Comparison of ENCODE assay signal across 1 cellular context in the genomic region with DNA sequence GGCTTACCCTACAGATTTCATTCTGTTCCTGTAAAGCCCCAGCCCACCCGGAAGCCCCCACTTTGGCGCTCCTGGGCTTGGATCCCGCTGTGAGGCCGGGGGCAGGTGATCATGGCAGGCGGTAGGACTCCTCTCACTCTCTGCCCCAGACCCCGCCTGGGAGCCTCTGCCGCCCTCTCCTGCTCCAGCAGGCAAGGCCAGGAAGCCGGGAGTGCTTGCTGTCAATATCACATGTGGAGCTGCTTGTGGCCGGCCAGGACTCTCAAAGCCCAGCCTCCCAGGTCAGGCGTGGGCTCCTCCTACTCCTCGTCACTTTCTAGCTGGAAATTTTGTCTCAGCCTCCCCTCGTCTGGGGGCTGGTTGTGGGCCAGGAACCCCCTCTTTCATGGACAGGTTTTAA.
TF ChIP-seq lines count a peak whose summit lies in the region.

No MANE protein-coding gene starts in this region.

TF ChIP-seq in GM23338, 12 proteins besides CTCF, POLR2A, EP300 and RAD21 (continued from another document):
- TF ChIP-seq, protein P1, sequence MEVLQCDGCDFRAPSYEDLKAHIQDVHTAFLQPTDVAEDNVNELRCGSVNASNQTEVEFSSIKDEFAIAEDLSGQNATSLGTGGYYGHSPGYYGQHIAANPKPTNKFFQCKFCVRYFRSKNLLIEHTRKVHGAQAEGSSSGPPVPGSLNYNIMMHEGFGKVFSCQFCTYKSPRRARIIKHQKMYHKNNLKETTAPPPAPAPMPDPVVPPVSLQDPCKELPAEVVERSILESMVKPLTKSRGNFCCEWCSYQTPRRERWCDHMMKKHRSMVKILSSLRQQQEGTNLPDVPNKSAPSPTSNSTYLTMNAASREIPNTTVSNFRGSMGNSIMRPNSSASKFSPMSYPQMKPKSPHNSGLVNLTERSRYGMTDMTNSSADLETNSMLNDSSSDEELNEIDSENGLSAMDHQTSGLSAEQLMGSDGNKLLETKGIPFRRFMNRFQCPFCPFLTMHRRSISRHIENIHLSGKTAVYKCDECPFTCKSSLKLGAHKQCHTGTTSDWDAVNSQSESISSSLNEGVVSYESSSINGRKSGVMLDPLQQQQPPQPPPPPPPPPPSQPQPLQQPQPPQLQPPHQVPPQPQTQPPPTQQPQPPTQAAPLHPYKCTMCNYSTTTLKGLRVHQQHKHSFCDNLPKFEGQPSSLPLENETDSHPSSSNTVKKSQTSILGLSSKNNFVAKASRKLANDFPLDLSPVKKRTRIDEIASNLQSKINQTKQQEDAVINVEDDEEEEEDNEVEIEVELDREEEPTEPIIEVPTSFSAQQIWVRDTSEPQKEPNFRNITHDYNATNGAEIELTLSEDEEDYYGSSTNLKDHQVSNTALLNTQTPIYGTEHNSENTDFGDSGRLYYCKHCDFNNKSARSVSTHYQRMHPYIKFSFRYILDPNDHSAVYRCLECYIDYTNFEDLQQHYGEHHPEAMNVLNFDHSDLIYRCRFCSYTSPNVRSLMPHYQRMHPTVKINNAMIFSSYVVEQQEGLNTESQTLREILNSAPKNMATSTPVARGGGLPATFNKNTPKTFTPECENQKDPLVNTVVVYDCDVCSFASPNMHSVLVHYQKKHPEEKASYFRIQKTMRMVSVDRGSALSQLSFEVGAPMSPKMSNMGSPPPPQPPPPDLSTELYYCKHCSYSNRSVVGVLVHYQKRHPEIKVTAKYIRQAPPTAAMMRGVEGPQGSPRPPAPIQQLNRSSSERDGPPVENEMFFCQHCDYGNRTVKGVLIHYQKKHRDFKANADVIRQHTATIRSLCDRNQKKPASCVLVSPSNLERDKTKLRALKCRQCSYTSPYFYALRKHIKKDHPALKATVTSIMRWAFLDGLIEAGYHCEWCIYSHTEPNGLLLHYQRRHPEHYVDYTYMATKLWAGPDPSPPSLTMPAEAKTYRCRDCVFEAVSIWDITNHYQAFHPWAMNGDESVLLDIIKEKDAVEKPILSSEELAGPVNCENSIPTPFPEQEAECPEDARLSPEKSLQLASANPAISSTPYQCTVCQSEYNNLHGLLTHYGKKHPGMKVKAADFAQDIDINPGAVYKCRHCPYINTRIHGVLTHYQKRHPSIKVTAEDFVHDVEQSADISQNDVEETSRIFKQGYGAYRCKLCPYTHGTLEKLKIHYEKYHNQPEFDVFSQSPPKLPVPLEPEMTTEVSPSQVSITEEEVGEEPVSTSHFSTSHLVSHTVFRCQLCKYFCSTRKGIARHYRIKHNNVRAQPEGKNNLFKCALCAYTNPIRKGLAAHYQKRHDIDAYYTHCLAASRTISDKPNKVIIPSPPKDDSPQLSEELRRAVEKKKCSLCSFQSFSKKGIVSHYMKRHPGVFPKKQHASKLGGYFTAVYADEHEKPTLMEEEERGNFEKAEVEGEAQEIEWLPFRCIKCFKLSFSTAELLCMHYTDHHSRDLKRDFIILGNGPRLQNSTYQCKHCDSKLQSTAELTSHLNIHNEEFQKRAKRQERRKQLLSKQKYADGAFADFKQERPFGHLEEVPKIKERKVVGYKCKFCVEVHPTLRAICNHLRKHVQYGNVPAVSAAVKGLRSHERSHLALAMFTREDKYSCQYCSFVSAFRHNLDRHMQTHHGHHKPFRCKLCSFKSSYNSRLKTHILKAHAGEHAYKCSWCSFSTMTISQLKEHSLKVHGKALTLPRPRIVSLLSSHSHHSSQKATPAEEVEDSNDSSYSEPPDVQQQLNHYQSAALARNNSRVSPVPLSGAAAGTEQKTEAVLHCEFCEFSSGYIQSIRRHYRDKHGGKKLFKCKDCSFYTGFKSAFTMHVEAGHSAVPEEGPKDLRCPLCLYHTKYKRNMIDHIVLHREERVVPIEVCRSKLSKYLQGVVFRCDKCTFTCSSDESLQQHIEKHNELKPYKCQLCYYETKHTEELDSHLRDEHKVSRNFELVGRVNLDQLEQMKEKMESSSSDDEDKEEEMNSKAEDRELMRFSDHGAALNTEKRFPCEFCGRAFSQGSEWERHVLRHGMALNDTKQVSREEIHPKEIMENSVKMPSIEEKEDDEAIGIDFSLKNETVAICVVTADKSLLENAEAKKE (CRISPR knock-in tag; IDR thresholded peaks at IDR 0.05): no peak
- no peak for TF ChIP-seq ZNF331 (CRISPR knock-in tag; IDR thresholded peaks at IDR 0.05; ENCODE audit: low read depth)
- TF ChIP-seq, protein P2, sequence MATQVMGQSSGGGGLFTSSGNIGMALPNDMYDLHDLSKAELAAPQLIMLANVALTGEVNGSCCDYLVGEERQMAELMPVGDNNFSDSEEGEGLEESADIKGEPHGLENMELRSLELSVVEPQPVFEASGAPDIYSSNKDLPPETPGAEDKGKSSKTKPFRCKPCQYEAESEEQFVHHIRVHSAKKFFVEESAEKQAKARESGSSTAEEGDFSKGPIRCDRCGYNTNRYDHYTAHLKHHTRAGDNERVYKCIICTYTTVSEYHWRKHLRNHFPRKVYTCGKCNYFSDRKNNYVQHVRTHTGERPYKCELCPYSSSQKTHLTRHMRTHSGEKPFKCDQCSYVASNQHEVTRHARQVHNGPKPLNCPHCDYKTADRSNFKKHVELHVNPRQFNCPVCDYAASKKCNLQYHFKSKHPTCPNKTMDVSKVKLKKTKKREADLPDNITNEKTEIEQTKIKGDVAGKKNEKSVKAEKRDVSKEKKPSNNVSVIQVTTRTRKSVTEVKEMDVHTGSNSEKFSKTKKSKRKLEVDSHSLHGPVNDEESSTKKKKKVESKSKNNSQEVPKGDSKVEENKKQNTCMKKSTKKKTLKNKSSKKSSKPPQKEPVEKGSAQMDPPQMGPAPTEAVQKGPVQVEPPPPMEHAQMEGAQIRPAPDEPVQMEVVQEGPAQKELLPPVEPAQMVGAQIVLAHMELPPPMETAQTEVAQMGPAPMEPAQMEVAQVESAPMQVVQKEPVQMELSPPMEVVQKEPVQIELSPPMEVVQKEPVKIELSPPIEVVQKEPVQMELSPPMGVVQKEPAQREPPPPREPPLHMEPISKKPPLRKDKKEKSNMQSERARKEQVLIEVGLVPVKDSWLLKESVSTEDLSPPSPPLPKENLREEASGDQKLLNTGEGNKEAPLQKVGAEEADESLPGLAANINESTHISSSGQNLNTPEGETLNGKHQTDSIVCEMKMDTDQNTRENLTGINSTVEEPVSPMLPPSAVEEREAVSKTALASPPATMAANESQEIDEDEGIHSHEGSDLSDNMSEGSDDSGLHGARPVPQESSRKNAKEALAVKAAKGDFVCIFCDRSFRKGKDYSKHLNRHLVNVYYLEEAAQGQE (IDR thresholded peaks at IDR 0.05; ENCODE audit: unreplicated experiment): no peak
- no peak for TF ChIP-seq POLR2AphosphoS5 (IDR thresholded peaks at IDR 0.05; ENCODE audit: low read depth)
- TF ChIP-seq STAT1 (IDR thresholded peaks at IDR 0.05; ENCODE audit: unreplicated experiment): no peak
- no peak for TF ChIP-seq EZH2 (IDR thresholded peaks at IDR 0.05; ENCODE audit: low read depth, unreplicated experiment)
- TF ChIP-seq, protein P3, sequence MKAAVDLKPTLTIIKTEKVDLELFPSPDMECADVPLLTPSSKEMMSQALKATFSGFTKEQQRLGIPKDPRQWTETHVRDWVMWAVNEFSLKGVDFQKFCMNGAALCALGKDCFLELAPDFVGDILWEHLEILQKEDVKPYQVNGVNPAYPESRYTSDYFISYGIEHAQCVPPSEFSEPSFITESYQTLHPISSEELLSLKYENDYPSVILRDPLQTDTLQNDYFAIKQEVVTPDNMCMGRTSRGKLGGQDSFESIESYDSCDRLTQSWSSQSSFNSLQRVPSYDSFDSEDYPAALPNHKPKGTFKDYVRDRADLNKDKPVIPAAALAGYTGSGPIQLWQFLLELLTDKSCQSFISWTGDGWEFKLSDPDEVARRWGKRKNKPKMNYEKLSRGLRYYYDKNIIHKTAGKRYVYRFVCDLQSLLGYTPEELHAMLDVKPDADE (IDR thresholded peaks at IDR 0.05): no peak
